9 cellular contexts compared by ENCODE assay signal in genomic region chr2:124804014-124804940, GRCh38.
DNase-seq lines count a peak whose midpoint lies in the region; ATAC-seq and TF ChIP-seq lines count a peak whose summit lies in the region.
"Had no signal": no experiment of that assay in that cellular context is flagged by ENCODE, and none has a peak within 500 bp of the region (broad histone marks: within the 10 kb centered on the region; RNA-seq: fewer than 3 reads in every experiment).

No MANE protein-coding gene starts in this region.

- H3K4me1 ChIP-seq in cardiac muscle cell (ENCODE audit: low read depth), result peaks cover 26% of the 10 kb centered on the region

- no peaks in the 10 kb centered on the region for H3K36me3 Mint-ChIP-seq in CD14-positive monocyte

- no peaks in the 10 kb centered on the region for H3K36me3 ChIP-seq in cardiac muscle cell

- peaks cover 0 to 2% (median 0%) of the 10 kb centered on the region in 7 donors for H3K9me3 Mint-ChIP-seq in CD14-positive monocyte

- intact Hi-C loops in CD14-positive monocyte (cut with micrococcal nuclease), result no loop called here

- ATAC-seq in GM18861 (IDR thresholded peaks at IDR 0.05; ENCODE audit: unreplicated experiment) (peak; percentile 63), HG03442 (IDR thresholded peaks at IDR 0.05; ENCODE audit: unreplicated experiment) (peak; percentile 63), HG02973 (IDR thresholded peaks at IDR 0.05; ENCODE audit: unreplicated experiment) (no peak)

- H3K4me1 Mint-ChIP-seq in CD14-positive monocyte, result no peaks in the 10 kb centered on the region
- H3K4me1 Mint-ChIP-seq: IgD-negative memory B cell had no signal

- no peak overlapping the region for H3K4me3 Mint-ChIP-seq in CD14-positive monocyte
- H3K4me3 Mint-ChIP-seq: IgD-negative memory B cell had no signal

- peak overlapping the region; percentile 52 for H3K27ac ChIP-seq in cardiac muscle cell

- no peak overlapping the region for H3K27ac Mint-ChIP-seq in CD14-positive monocyte
- H3K27ac Mint-ChIP-seq: IgD-negative memory B cell had no signal

- H3K27me3 Mint-ChIP-seq in CD14-positive monocyte (ENCODE audit: low read depth in 3 of 3), result no peaks in the 10 kb centered on the region
- H3K27me3 Mint-ChIP-seq: IgD-negative memory B cell had no signal

- H3K27me3 ChIP-seq in cardiac muscle cell, result no peaks in the 10 kb centered on the region

- TF ChIP-seq CTCF in CD14-positive monocyte (IDR thresholded peaks at IDR 0.05) (peak; percentile 72), cardiac muscle cell (IDR thresholded peaks at IDR 0.05; ENCODE audit: low read depth, low read length) (peak; percentile 79)

- no peak overlapping the region for H3K4me3 ChIP-seq in cardiac muscle cell

- no peak for DNase-seq in CD14-positive monocyte (ENCODE audit: low spot score)
- peak; percentile 43 for DNase-seq in RPMI8226
- DNase-seq in cardiac muscle cell (ENCODE audit: low read depth in 1 of 2, low spot score in 1 of 2), result peak; percentile 68 to 73
- DNase-seq in stromal cell of bone marrow (ENCODE audit: low read depth), result peak; percentile 2
- no peak for DNase-seq in activated T-cell treated with anti-CD3 and anti-CD28 coated beads, Interleukin-2, amount 50 U/mL, for 48 hours

- H3K9me3 ChIP-seq in cardiac muscle cell (ENCODE audit: low read depth), result no peaks in the 10 kb centered on the region

Comparison
In these comparisons a context has a peak if more than half of its experiments do, and no peak if none do; other contexts are left out.
1. DNase-seq: peak in RPMI8226 (single experiment), cardiac muscle cell (2 of 2) and stromal cell of bone marrow (single experiment); none in CD14-positive monocyte (single experiment) and activated T-cell treated with anti-CD3 and anti-CD28 coated beads, Interleukin-2, amount 50 U/mL, for 48 hours (0 of 2).